11 cellular contexts compared by ENCODE assay signal in genomic region chr3:167736264-167736787, GRCh38. TPM values are rescaled to one million over a fixed set of nuclear protein-coding genes. Genes with fewer than 3 reads are reported as not detected.
DNase-seq lines count a peak whose midpoint lies in the region; ATAC-seq, FAIRE-seq and TF ChIP-seq lines count a peak whose summit lies in the region.
"Had no signal": no experiment of that assay in that cellular context is flagged by ENCODE, and none has a peak within 500 bp of the region (broad histone marks: within the 10 kb centered on the region; RNA-seq: fewer than 3 reads in every experiment).

No MANE protein-coding gene starts in this region.

- H3K4me1 Mint-ChIP-seq in progenitor cell of endocrine pancreas (ENCODE audit: low read depth): peaks cover 30% of the 10 kb centered on the region

- peak overlapping the region; percentile 34 for H3K27ac Mint-ChIP-seq in progenitor cell of endocrine pancreas
- H3K27ac Mint-ChIP-seq: activated CD4-positive, alpha-beta memory T cell treated with anti-CD3 and anti-CD28 coated beads for 36 hours; effector memory CD8-positive, alpha-beta T cell had no signal

- no peak for FAIRE-seq in GM12891 (lab: Jason Lieb, UNC)

- no peaks in the 10 kb centered on the region for H3K36me3 ChIP-seq in ES-I3 (ENCODE audit: insufficient read depth, low read length)

- peak; percentile 45 for DNase-seq in NCI-H2107 treated with DMSO at 0.1 percent for 48 hours (lab: John Stamatoyannopoulos, UW; ENCODE audit: unreplicated experiment)
- DNase-seq in epithelial cell of proximal tubule (ENCODE audit: low read depth): no peak
- no peak for DNase-seq in progenitor cell of endocrine pancreas (ENCODE audit: low spot score, unreplicated experiment)
- DNase-seq in stimulated activated CD4-positive, alpha-beta T cell treated with anti-CD3 and anti-CD28 coated beads, Interleukin-1b, Interleukin-23, amount 100 ng/mL, for 48 hours: no peak
- DNase-seq in GM12891 (ENCODE audit: insufficient read length, low spot score): no peak
- DNase-seq: activated CD4-positive, alpha-beta memory T cell treated with anti-CD3 and anti-CD28 coated beads for 36 hours; effector memory CD8-positive, alpha-beta T cell; retina had no signal

- no peaks in the 10 kb centered on the region for H3K36me3 Mint-ChIP-seq in progenitor cell of endocrine pancreas (ENCODE audit: insufficient read depth)

- H3K9me3 ChIP-seq in ES-I3 (ENCODE audit: control insufficient read depth, insufficient read depth, low read length): no peaks in the 10 kb centered on the region

- peak overlapping the region; percentile 84 for H3K9ac ChIP-seq in ES-I3 (ENCODE audit: low read depth, low read length)

- no peaks in the 10 kb centered on the region for H3K27me3 Mint-ChIP-seq in progenitor cell of endocrine pancreas
- H3K27me3 Mint-ChIP-seq: activated CD4-positive, alpha-beta memory T cell treated with anti-CD3 and anti-CD28 coated beads for 36 hours; effector memory CD8-positive, alpha-beta T cell had no signal

- no peak overlapping the region for H3K4me3 Mint-ChIP-seq in progenitor cell of endocrine pancreas (ENCODE audit: low read depth)
- H3K4me3 Mint-ChIP-seq: activated CD4-positive, alpha-beta memory T cell treated with anti-CD3 and anti-CD28 coated beads for 36 hours had no signal

- TF ChIP-seq CTCF in epithelial cell of proximal tubule (conservative IDR thresholded peaks at IDR 0.05; ENCODE audit: low read depth, low read length): no peak
- no peak for TF ChIP-seq CTCF in progenitor cell of endocrine pancreas (IDR thresholded peaks at IDR 0.05; ENCODE audit: unreplicated experiment)

- H3K4me3 ChIP-seq in epithelial cell of proximal tubule (ENCODE audit: low read depth, low read length): peak overlapping the region; percentile 92

- ATAC-seq in GM18873 (IDR thresholded peaks at IDR 0.05; ENCODE audit: low FRiP score, unreplicated experiment): no peak
- ATAC-seq in HG02852 (IDR thresholded peaks at IDR 0.05; ENCODE audit: unreplicated experiment): no peak

- H3K4me1 ChIP-seq in ES-I3 (ENCODE audit: insufficient read depth, low read length): no peaks in the 10 kb centered on the region; the same call in 1 of the 2 replicates

- H3K9me3 Mint-ChIP-seq in progenitor cell of endocrine pancreas (ENCODE audit: low read depth): no peaks in the 10 kb centered on the region
- H3K9me3 Mint-ChIP-seq: activated CD4-positive, alpha-beta memory T cell treated with anti-CD3 and anti-CD28 coated beads for 36 hours; effector memory CD8-positive, alpha-beta T cell had no signal

- no peak for TF ChIP-seq POLR2A in GM12891 (IDR thresholded peaks at IDR 0.05; ENCODE audit: low read depth, low read length)

TF ChIP-seq in GM12891, 5 proteins besides CTCF, POLR2A, EP300 and RAD21:
- TF ChIP-seq PAX5 (IDR thresholded peaks at IDR 0.05; ENCODE audit: insufficient read depth, low read length, severe bottlenecking) (no peak), TAF1 (IDR thresholded peaks at IDR 0.05; ENCODE audit: low read depth, low read length) (no peak), POU2F2 (IDR thresholded peaks at IDR 0.05; ENCODE audit: low read depth, low read length) (no peak), SPI1 (IDR thresholded peaks at IDR 0.05; ENCODE audit: low read depth, low read length) (no peak), POLR2AphosphoS5 (IDR thresholded peaks at IDR 0.05; ENCODE audit: low read depth, low read length) (no peak)
TF ChIP-seq in GM12891: peak in this region for 0.

RNA-seq across cellular contexts. Expression of gene SERPINI1, which starts 0.8 kb away (rescaled TPM):
- total RNA-seq in epithelial cell of proximal tubule (2.9 and 5.4 TPM in 2 replicates), progenitor cell of endocrine pancreas (10.7 and 11.7 TPM in 2 replicates)
- polyA plus RNA-seq in GM12891 (2012; ENCODE audit: low read depth, missing spikeins): 2.3 TPM

RNA-seq across cellular contexts. Expression of gene PDCD10, which starts 1.6 kb away (rescaled TPM):
- total RNA-seq in epithelial cell of proximal tubule: 79.7 and 89.8 TPM in 2 replicates
- total RNA-seq in progenitor cell of endocrine pancreas: 45.7 and 48.6 TPM in 2 replicates
- polyA plus RNA-seq in GM12891 (2012; ENCODE audit: low read depth, missing spikeins): 59.7 TPM
